Comparison of ENCODE assay signal across 14 cellular contexts in genomic region chr12:105444050-105444808, GRCh38.
A peak's percentile ranks its signal among the peaks of the same experiment; 100 is the strongest.
DNase-seq lines count a peak whose midpoint lies in the region; ATAC-seq, FAIRE-seq and TF ChIP-seq lines count a peak whose summit lies in the region.
"Had no signal": no experiment of that assay in that cellular context is flagged by ENCODE, and none has a peak within 500 bp of the region (broad histone marks: within the 10 kb centered on the region; RNA-seq: fewer than 3 reads in every experiment).

No MANE protein-coding gene starts in this region.

- no TSS peak for BruUV-seq in endothelial cell of umbilical vein (replicated peaks; lab: Mats Ljungman, UMichigan)

- no peak overlapping the region for H3K18ac ChIP-seq in neuronal stem cell (ENCODE audit: low read length)

- no peak overlapping the region for H3K23ac ChIP-seq in neuronal stem cell (ENCODE audit: low read depth, low read length, poor library complexity)

- H3K4me3 ChIP-seq in endothelial cell of umbilical vein (replicated peaks in 1 of 3; ENCODE audit: insufficient read depth in 1 of 3, low read depth in 1 of 3, low read length in 3 of 3), result no peak overlapping the region
- no peak overlapping the region for H3K4me3 ChIP-seq in neuronal stem cell (ENCODE audit: low read length in 2 of 2)

- TF ChIP-seq POLR2A in endothelial cell of umbilical vein (IDR thresholded peaks at IDR 0.05; ENCODE audit: low read depth, low read length), result no peak

- H3K79me1 ChIP-seq in neuronal stem cell (ENCODE audit: low read depth, low read length), result no peaks in the 10 kb centered on the region

- H3K4me1 ChIP-seq in endothelial cell of umbilical vein (ENCODE audit: control insufficient read depth, extremely low read depth, insufficient read depth, low read length) (peaks cover 29% of the 10 kb centered on the region), neuronal stem cell (ENCODE audit: control insufficient read depth in 2 of 2, insufficient read depth in 1 of 2, low read depth in 1 of 2, low read length in 2 of 2) (peaks cover 0 to 3% of the 10 kb centered on the region in 2 donors)

- intact Hi-C loops in endothelial cell of umbilical vein (cut with micrococcal nuclease), result loop anchor here (2.0 kb wide), 1 partner anchor 15 kb away; no protein-coding TSS in a partner anchor

- H3K9ac ChIP-seq in endothelial cell of umbilical vein (replicated peaks; ENCODE audit: extremely low read depth, insufficient read depth, low read length), result peak overlapping the region; percentile 81
- H3K9ac ChIP-seq in neuronal stem cell (ENCODE audit: low read depth, low read length, poor library complexity), result no peak overlapping the region

- dilution Hi-C loops in endothelial cell of umbilical vein (cut with MboI; ENCODE audit: extremely low pct_ligation_motif_present, low sequenced_read_pairs), result no loop called here

- H4K91ac ChIP-seq in neuronal stem cell (ENCODE audit: low read depth, low read length, poor library complexity), result no peak overlapping the region

- peak; percentile 8 for FAIRE-seq in endothelial cell of umbilical vein (lab: Jason Lieb, UNC)
- FAIRE-seq: GM19239 had no signal

- DNase-seq in DMS53 (lab: John Stamatoyannopoulos, UW), result peak; percentile 96
- peak; percentile 32 for DNase-seq in NCI-H510A (lab: John Stamatoyannopoulos, UW)
- peak; percentile 71 for DNase-seq in endothelial cell of umbilical vein (ENCODE audit: low read depth, low spot score)
- DNase-seq in neuronal stem cell (ENCODE audit: low spot score), result no peak
- no peak for DNase-seq in hypothalamus (lab: John Stamatoyannopoulos, UW)
- no peak for DNase-seq in stimulated activated CD8-positive, alpha-beta memory T cell treated with anti-CD3 and anti-CD28 coated beads, Interleukin-4, amount 100 ng/mL, for 48 hours
- no peak for DNase-seq in activated gamma-delta T cell treated with Interleukin-2 at 50 U/mL for 16 hours
- DNase-seq: activated CD4-positive, alpha-beta T cell treated with anti-CD3 and anti-CD28 coated beads, Interleukin-2, amount 50 U/mL, for 1 hour; C1 segment of cervical spinal cord; midbrain; Right ventricle myocardium superior; stimulated activated CD4-positive, alpha-beta T cell treated with anti-CD3 and anti-CD28 coated beads, Interleukin-1b, Interleukin-23, amount 100 ng/mL, for 48 hours had no signal

- H3K9me1 ChIP-seq in endothelial cell of umbilical vein (replicated peaks; ENCODE audit: control insufficient read depth, extremely low read depth, insufficient read depth, low read length), result no peaks in the 10 kb centered on the region

- H2BK5ac ChIP-seq in neuronal stem cell (ENCODE audit: low read length), result no peak overlapping the region

- peak overlapping the region; percentile 98 for H3K27ac ChIP-seq in endothelial cell of umbilical vein (ENCODE audit: insufficient read depth, low read depth, low read length)
- no peak overlapping the region for H3K27ac ChIP-seq in neuronal stem cell (replicated peaks; ENCODE audit: low read length)

- no peaks in the 10 kb centered on the region for H3K9me3 ChIP-seq in endothelial cell of umbilical vein (replicated peaks; ENCODE audit: control insufficient read depth, insufficient read depth, low read length)
- peaks cover 0 to 2% of the 10 kb centered on the region in 2 donors for H3K9me3 ChIP-seq in neuronal stem cell (replicated peaks in 1 of 2; ENCODE audit: control insufficient read depth in 2 of 2, insufficient read depth in 1 of 2, low read depth in 1 of 2, low read length in 2 of 2)

- H2BK15ac ChIP-seq in neuronal stem cell (ENCODE audit: low read length), result no peak overlapping the region

- CTCF ChIA-PET in endothelial cell of umbilical vein (lab: Charles Lee), result interaction anchor here (1.0 to 3.4 kb wide), 8 partner anchors 7 to 46 kb away, joined by 3 to 19 read pairs (median 9); no protein-coding TSS in a partner anchor

- H3K14ac ChIP-seq in neuronal stem cell (ENCODE audit: low read length), result no peak overlapping the region

- no peaks in the 10 kb centered on the region for H4K20me1 ChIP-seq in endothelial cell of umbilical vein (replicated peaks; ENCODE audit: control insufficient read depth, extremely low read depth, insufficient read depth, low read length)

- no peak overlapping the region for H2BK120ac ChIP-seq in neuronal stem cell (ENCODE audit: low read depth, low read length)

- no peaks in the 10 kb centered on the region for H3K79me2 ChIP-seq in endothelial cell of umbilical vein (ENCODE audit: control insufficient read depth, insufficient read depth, low read length)

- no peak for TF ChIP-seq CTCF in endothelial cell of umbilical vein (IDR thresholded peaks at IDR 0.05; ENCODE audit: extremely low read depth in 1 of 2, insufficient read depth in 1 of 2, low read depth in 1 of 2, low read length in 2 of 2)

- POLR2A ChIA-PET in endothelial cell of umbilical vein (lab: Charles Lee), result interaction anchor here (1.8 to 2.1 kb wide), 2 partner anchors 23 to 41 kb away, joined by 15 to 16 read pairs; no protein-coding TSS in a partner anchor

- H3K4me2 ChIP-seq in endothelial cell of umbilical vein (ENCODE audit: insufficient read depth, low read length) (no peak overlapping the region), neuronal stem cell (ENCODE audit: insufficient read depth, low read length, poor library complexity, severe bottlenecking) (no peak overlapping the region)

- ATAC-seq in HG03442 (IDR thresholded peaks at IDR 0.05; ENCODE audit: unreplicated experiment), result no peak

- H2AK5ac ChIP-seq in neuronal stem cell (ENCODE audit: low read depth, low read length), result no peak overlapping the region

- H2AFZ ChIP-seq in endothelial cell of umbilical vein (ENCODE audit: low read depth, low read length), result peak overlapping the region; percentile 6
- peak overlapping the region; percentile 0 for H2AFZ ChIP-seq in neuronal stem cell (ENCODE audit: low read length)

- WGBS in neuronal stem cell (ENCODE audit: extremely low coverage in 2 of 2, insufficient read length in 2 of 2, insufficient replicate concordance in 1 of 2), 2 donors, result no CpG with 5 or more reads among the region's 15 CpGs

- no peaks in the 10 kb centered on the region for H3K36me3 ChIP-seq in endothelial cell of umbilical vein (ENCODE audit: control insufficient read depth in 2 of 2, extremely low read depth in 1 of 2, insufficient read depth in 2 of 2, low read length in 2 of 2)
- H3K36me3 ChIP-seq in neuronal stem cell (replicated peaks in 1 of 2; ENCODE audit: control insufficient read depth in 2 of 2, insufficient read depth in 2 of 2, low read length in 2 of 2), result no peaks in the 10 kb centered on the region

- no peaks in the 10 kb centered on the region for H3K27me3 ChIP-seq in endothelial cell of umbilical vein (ENCODE audit: control insufficient read depth in 2 of 2, insufficient read depth in 2 of 2, low read length in 2 of 2)
- H3K27me3 ChIP-seq in neuronal stem cell (ENCODE audit: control insufficient read depth in 3 of 3, insufficient read depth in 3 of 3, low read depth in 1 of 3, low read length in 3 of 3), result no peaks in the 10 kb centered on the region

- no peak overlapping the region for H3K4ac ChIP-seq in neuronal stem cell (ENCODE audit: low read length)

- no peak overlapping the region for H4K8ac ChIP-seq in neuronal stem cell (ENCODE audit: low read depth, low read length)

- no peak overlapping the region for H2BK12ac ChIP-seq in neuronal stem cell (ENCODE audit: low read length)

TF ChIP-seq in endothelial cell of umbilical vein, 7 proteins besides CTCF, POLR2A, EP300 and RAD21:
- TF ChIP-seq GATA2 (IDR thresholded peaks at IDR 0.05; ENCODE audit: insufficient read depth, insufficient read length, low read depth, low read length), result no peak
- TF ChIP-seq MAX (IDR thresholded peaks at IDR 0.05; ENCODE audit: insufficient read depth, insufficient read length), result no peak
- no peak for TF ChIP-seq FOS (IDR thresholded peaks at IDR 0.05; ENCODE audit: borderline replicate concordance, insufficient read depth, low read length)
- no peak for TF ChIP-seq MYC (IDR thresholded peaks at IDR 0.05; ENCODE audit: low read depth, low read length)
- no peak for TF ChIP-seq EZH2 (IDR thresholded peaks at IDR 0.05; ENCODE audit: borderline replicate concordance, low read depth, low read length, severe bottlenecking)
- no peak for TF ChIP-seq JUN (IDR thresholded peaks at IDR 0.05; ENCODE audit: borderline replicate concordance, insufficient read depth, insufficient read length, low read depth)
- TF ChIP-seq POLR2AphosphoS5 (IDR thresholded peaks at IDR 0.05; ENCODE audit: insufficient read depth, low read depth, low read length), result no peak

Comparison
In these comparisons a context has a peak if more than half of its experiments do, and no peak if none do; other contexts are left out.
1. DNase-seq: peak in DMS53 (single experiment), NCI-H510A (single experiment) and endothelial cell of umbilical vein (single experiment); none in neuronal stem cell (single experiment), hypothalamus (0 of 51), stimulated activated CD8-positive, alpha-beta memory T cell treated with anti-CD3 and anti-CD28 coated beads, Interleukin-4, amount 100 ng/mL, for 48 hours (single experiment) and activated gamma-delta T cell treated with Interleukin-2 at 50 U/mL for 16 hours (single experiment).